31 cellular contexts compared by ENCODE assay signal in genomic region chr15:76942331-76942730, GRCh38. TPM values are rescaled to one million over a fixed set of nuclear protein-coding genes. Genes with fewer than 3 reads are reported as not detected.
"Had no signal": no experiment of that assay in that cellular context is flagged by ENCODE, and none has a peak within 500 bp of the region (broad histone marks: within the 10 kb centered on the region; RNA-seq: fewer than 3 reads in every experiment).

No MANE protein-coding gene starts in this region.

- H3K4me1 ChIP-seq: foreskin keratinocyte, neural progenitor cell, suprapubic skin had no signal

- H3K9ac ChIP-seq: neural progenitor cell had no signal

- H3K9me3 ChIP-seq: esophagus muscularis mucosa, gastroesophageal sphincter, heart left ventricle, left lung, mucosa of descending colon, psoas muscle, spleen, suprapubic skin, thyroid gland had no signal

- H2AFZ ChIP-seq: neural progenitor cell had no signal

- DNase-seq: effector CD8-positive, alpha-beta T cell; endodermal cell; foreskin keratinocyte; heart left ventricle; hippocampal formation; left cardiac atrium; left lung; mesenchymal stem cell; mucosa of descending colon; naive B cell; posterior cingulate gyrus; psoas muscle; right cardiac atrium; spleen; stimulated activated CD4-positive, alpha-beta T cell treated with anti-CD3 and anti-CD28 coated beads, Interleukin-4, amount 100 ng/mL, for 4 hours; stimulated activated naive CD8-positive, alpha-beta T cell treated with anti-CD3 and anti-CD28 coated beads, Interleukin-15, Interleukin-2, amounts not matched to agents 100 U/mL and 50 U/mL, for 24 hours; thyroid gland had no signal

- H3K4me2 ChIP-seq: neural progenitor cell had no signal

- H3K27me3 ChIP-seq: esophagus muscularis mucosa, foreskin keratinocyte, gastroesophageal sphincter, heart left ventricle, left lung, neural progenitor cell, spleen, suprapubic skin, thyroid gland had no signal

- H3K4me3 ChIP-seq: esophagus muscularis mucosa, gastroesophageal sphincter, heart left ventricle, left lung, mucosa of descending colon, neural progenitor cell, psoas muscle, skin epidermis, spleen, suprapubic skin, thyroid gland had no signal

- FAIRE-seq: colon, islet of Langerhans had no signal

- H3K27ac ChIP-seq: esophagus muscularis mucosa, foreskin keratinocyte, gastroesophageal sphincter, heart left ventricle, left lung, neural progenitor cell, psoas muscle, skin epidermis, spleen, suprapubic skin, thyroid gland had no signal

- ATAC-seq: foreskin keratinocyte; gastroesophageal sphincter; heart left ventricle; left cardiac atrium; left lung; mucosa of descending colon; natural killer cell treated with Interleukin-12 subunit alpha and Interleukin-12 subunit beta and Interleukin-15 and Interleukin-18, amount 100 ng/mL, for 72 hours; psoas muscle; right cardiac atrium; stimulated activated memory B cell treated with anti-CD40 and anti-IgM and Interleukin-4, amounts not matched to agents 10 μg/mL and 1 μg/mL and 100 μg/mL, for 72 hours; stimulated activated naive CD8-positive, alpha-beta T cell treated with anti-CD3 and anti-CD28 coated beads, Interleukin-15, Interleukin-2, amounts not matched to agents 100 U/mL and 50 U/mL, for 24 hours had no signal

RNA-seq across cellular contexts. Expression of gene PSTPIP1, which starts 52.6 kb away (rescaled TPM):
- total RNA-seq: epithelial cell of proximal tubule, kidney epithelial cell, mesothelial cell of epicardium, osteocyte, renal cortical epithelial cell had no signal
